Comparison of ENCODE assay signal across 15 cellular contexts in the genomic region with DNA sequence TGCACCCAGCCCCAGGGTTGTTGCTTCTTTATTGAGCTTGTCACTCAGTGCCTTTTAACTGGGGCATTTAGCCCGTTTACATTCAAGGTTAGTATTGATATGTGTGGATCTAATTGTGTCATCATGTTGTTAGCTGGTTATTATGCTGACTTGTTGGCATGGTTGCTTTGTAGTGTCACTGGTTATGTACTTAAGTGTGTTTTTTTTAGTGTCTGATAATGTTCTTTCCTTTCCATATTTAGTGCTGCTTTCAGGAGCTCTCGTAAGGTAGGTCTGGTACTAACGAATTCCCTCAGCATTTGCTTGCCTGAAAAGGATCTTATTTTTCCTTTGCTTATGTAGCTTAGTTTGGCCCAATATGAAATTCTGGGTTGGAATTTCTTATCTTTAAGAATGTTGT. TPM values are rescaled to one million over a fixed set of nuclear protein-coding genes. Genes with fewer than 3 reads are reported as not detected.
DNase-seq lines count a peak whose midpoint lies in the region; ATAC-seq, FAIRE-seq and TF ChIP-seq lines count a peak whose summit lies in the region.
"Had no signal": no experiment of that assay in that cellular context is flagged by ENCODE, and none has a peak within 500 bp of the region (broad histone marks: within the 10 kb centered on the region; RNA-seq: fewer than 3 reads in every experiment).

No MANE protein-coding gene starts in this region.

- peaks cover 12% of the 10 kb centered on the region for H3K4me1 ChIP-seq in cardiac muscle cell (ENCODE audit: low read depth)
- H3K4me1 ChIP-seq in right cardiac atrium (ENCODE audit: control insufficient read depth, insufficient read depth, low read length) = peaks cover 7% of the 10 kb centered on the region
- H3K4me1 ChIP-seq in endodermal cell (ENCODE audit: control insufficient read depth, insufficient read depth, low read length) = no peaks in the 10 kb centered on the region
- H3K4me1 ChIP-seq: BLaER1 had no signal

- WGBS in right cardiac atrium = 76% methylated on average over 3 of the region's 3 CpGs
- 93 to 94% methylated on average over 3 of the region's 3 CpGs for WGBS in endodermal cell (ENCODE audit: insufficient coverage in 1 of 2, insufficient read length in 1 of 2), 2 experiments

- TF ChIP-seq CTCF in cardiac muscle cell (IDR thresholded peaks at IDR 0.05; ENCODE audit: low read depth, low read length) (no peak), LNCaP clone FGC (IDR thresholded peaks at IDR 0.05; ENCODE audit: control insufficient read depth, extremely low read depth, insufficient read depth) (no peak), endodermal cell (conservative IDR thresholded peaks at IDR 0.05) (no peak)

- H3K36me3 ChIP-seq in cardiac muscle cell = no peaks in the 10 kb centered on the region
- H3K36me3 ChIP-seq in endodermal cell (ENCODE audit: control insufficient read depth, insufficient read depth, low read length) = peaks cover 4% of the 10 kb centered on the region
- H3K36me3 ChIP-seq: HAP-1 had no signal

- H3K9me3 ChIP-seq in cardiac muscle cell (ENCODE audit: low read depth) = no peaks in the 10 kb centered on the region
- H3K9me3 ChIP-seq in right cardiac atrium (ENCODE audit: control insufficient read depth, low read length) = no peaks in the 10 kb centered on the region
- no peaks in the 10 kb centered on the region for H3K9me3 ChIP-seq in endodermal cell (ENCODE audit: control insufficient read depth, low read length)
- no peaks in the 10 kb centered on the region for H3K9me3 ChIP-seq in T-helper 17 cell (ENCODE audit: control insufficient read depth, low read length, poor library complexity, severe bottlenecking)
- H3K9me3 ChIP-seq: HAP-1 had no signal

- peaks cover 6% of the 10 kb centered on the region for H3K36me3 Mint-ChIP-seq in endodermal cell (ENCODE audit: low read depth)
- no peaks in the 10 kb centered on the region for H3K36me3 Mint-ChIP-seq in T-helper 17 cell (ENCODE audit: low read depth)
- H3K36me3 Mint-ChIP-seq in activated CD8-positive, alpha-beta memory T cell treated with anti-CD3 and anti-CD28 coated beads, Interleukin-2, amount 10 ng/mL, durations not matched to agents 7 days and 5 days = no peaks in the 10 kb centered on the region

- intact Hi-C loops in right cardiac atrium (cut with DNase I) = no loop called here

- H3K4me3 ChIP-seq in cardiac muscle cell = no peak overlapping the region
- no peak overlapping the region for H3K4me3 ChIP-seq in right cardiac atrium (ENCODE audit: low read length)
- H3K4me3 ChIP-seq in LNCaP clone FGC (ENCODE audit: low read depth, low read length) = no peak overlapping the region
- no peak overlapping the region for H3K4me3 ChIP-seq in endodermal cell (ENCODE audit: low read length)
- H3K4me3 ChIP-seq: BLaER1, HAP-1 had no signal

- H3K27me3 ChIP-seq in cardiac muscle cell (no peaks in the 10 kb centered on the region), right cardiac atrium (ENCODE audit: control insufficient read depth, insufficient read depth) (no peaks in the 10 kb centered on the region), endodermal cell (ENCODE audit: control insufficient read depth, insufficient read depth, low read length, poor library complexity, severe bottlenecking) (no peaks in the 10 kb centered on the region)
- H3K27me3 ChIP-seq: BLaER1 had no signal

- CTCF ChIA-PET in activated CD8-positive, alpha-beta memory T cell treated with anti-CD3 and anti-CD28 coated beads, Interleukin-2, amount 10 ng/mL, durations not matched to agents 7 days and 5 days (lab: Charles Lee) = interaction anchor here (1.1 kb wide), 1 partner anchor 123 kb away, joined by 3 read pairs; no protein-coding TSS in a partner anchor

- H3K27ac Mint-ChIP-seq in endodermal cell (peak overlapping the region; percentile 76), T-helper 17 cell (no peak overlapping the region)
- H3K27ac Mint-ChIP-seq in activated CD8-positive, alpha-beta memory T cell treated with anti-CD3 and anti-CD28 coated beads, Interleukin-2, amount 10 ng/mL, durations not matched to agents 7 days and 5 days = no peak overlapping the region

- DNase-seq in cardiac muscle cell (ENCODE audit: low read depth in 1 of 2, low spot score in 1 of 2) (no peak), right cardiac atrium (no peak), LNCaP clone FGC (ENCODE audit: low read depth) (peak; percentile 23), endodermal cell (no peak), T-helper 17 cell (no peak)
- DNase-seq in activated CD8-positive, alpha-beta memory T cell treated with anti-CD3 and anti-CD28 coated beads, Interleukin-2, amount 10 ng/mL, durations not matched to agents 7 days and 5 days = no peak
- DNase-seq: 8988T; CD4-positive, alpha-beta memory T cell; DMS79 treated with DMSO at 0.1 percent for 48 hours; GF-D8 had no signal

- ATAC-seq in right cardiac atrium (no peak), T-helper 17 cell (no peak)
- no peak for ATAC-seq in activated CD8-positive, alpha-beta memory T cell treated with anti-CD3 and anti-CD28 coated beads, Interleukin-2, amount 10 ng/mL, durations not matched to agents 7 days and 5 days
- ATAC-seq: HepG2 had no signal

- H3K27ac ChIP-seq in cardiac muscle cell (peak overlapping the region; percentile 58), right cardiac atrium (ENCODE audit: low read length) (no peak overlapping the region), endodermal cell (ENCODE audit: low read depth, low read length) (no peak overlapping the region)
- H3K27ac ChIP-seq: BLaER1 had no signal

- H3K4me3 Mint-ChIP-seq in endodermal cell (no peak overlapping the region), T-helper 17 cell (no peak overlapping the region)
- H3K4me3 Mint-ChIP-seq in activated CD8-positive, alpha-beta memory T cell treated with anti-CD3 and anti-CD28 coated beads, Interleukin-2, amount 10 ng/mL, durations not matched to agents 7 days and 5 days = no peak overlapping the region
- H3K4me3 Mint-ChIP-seq: CD14-positive monocyte; CD4-positive, alpha-beta memory T cell had no signal

- H3K27me3 Mint-ChIP-seq in endodermal cell (ENCODE audit: insufficient read depth) = no peaks in the 10 kb centered on the region
- no peaks in the 10 kb centered on the region for H3K27me3 Mint-ChIP-seq in T-helper 17 cell
- no peaks in the 10 kb centered on the region for H3K27me3 Mint-ChIP-seq in activated CD8-positive, alpha-beta memory T cell treated with anti-CD3 and anti-CD28 coated beads, Interleukin-2, amount 10 ng/mL, durations not matched to agents 7 days and 5 days
- H3K27me3 Mint-ChIP-seq: CD4-positive, alpha-beta memory T cell had no signal

- H3K4me1 Mint-ChIP-seq in endodermal cell (peaks cover 11% of the 10 kb centered on the region), T-helper 17 cell (no peaks in the 10 kb centered on the region)
- H3K4me1 Mint-ChIP-seq in activated CD8-positive, alpha-beta memory T cell treated with anti-CD3 and anti-CD28 coated beads, Interleukin-2, amount 10 ng/mL, durations not matched to agents 7 days and 5 days = no peaks in the 10 kb centered on the region
- H3K4me1 Mint-ChIP-seq: CD4-positive, alpha-beta memory T cell had no signal

- FAIRE-seq in islet of Langerhans (lab: Jason Lieb, UNC) = peak; percentile 55
- FAIRE-seq: HepG2 had no signal

- no peak overlapping the region for H3K9ac ChIP-seq in endodermal cell (ENCODE audit: extremely low read depth, low read length, poor library complexity, severe bottlenecking)
- H3K9ac ChIP-seq: BLaER1 had no signal

- H3K9me3 Mint-ChIP-seq in endodermal cell = no peaks in the 10 kb centered on the region
- no peaks in the 10 kb centered on the region for H3K9me3 Mint-ChIP-seq in activated CD8-positive, alpha-beta memory T cell treated with anti-CD3 and anti-CD28 coated beads, Interleukin-2, amount 10 ng/mL, durations not matched to agents 7 days and 5 days (ENCODE audit: low read depth)
- H3K9me3 Mint-ChIP-seq: CD4-positive, alpha-beta memory T cell had no signal

RNA-seq across cellular contexts. Expression of a gene that starts 33.5 kb away (rescaled TPM):
- total RNA-seq in cardiac muscle cell (17.5 and 32.9 TPM in 2 replicates), right cardiac atrium (10 to 100 TPM; 42.2 to 60.8 (median 46.7) TPM), endodermal cell (10 to 100 TPM; 61.9 to 69.3 TPM), T-helper 17 cell (10 to 100 TPM; 19.9 to 24.0 TPM)
- polyA plus RNA-seq in cardiac muscle cell (17.7 and 20.2 TPM in 2 replicates), right cardiac atrium (7.2 TPM)
- polyA plus RNA-seq in endodermal cell (2013, experiment 1 of 2) = 35.2 TPM
- 34.2 TPM for polyA plus RNA-seq in endodermal cell (2013, experiment 2 of 2)
- total RNA-seq in activated CD8-positive, alpha-beta memory T cell treated with anti-CD3 and anti-CD28 coated beads, Interleukin-2, amount 10 ng/mL, durations not matched to agents 7 days and 5 days = 10 to 100 TPM; 22.1 to 28.6 TPM
